ENCODE assay signal across 8 cellular contexts in genomic region chr5:75052461-75053285, GRCh38. TPM values are rescaled to one million over a fixed set of nuclear protein-coding genes. Genes with fewer than 3 reads are reported as not detected.
DNase-seq lines count a peak whose midpoint lies in the region; ATAC-seq, FAIRE-seq and TF ChIP-seq lines count a peak whose summit lies in the region.

Gene GCNT4, minus strand, starts transcription at chr5:75052558. Its CDS starts 22,521 bp downstream, at chr5:75030037.

- H3K4me1 ChIP-seq in small intestine (ENCODE audit: control insufficient read depth in 2 of 2, insufficient read depth in 1 of 2, low read depth in 1 of 2, low read length in 1 of 2): peaks cover 0 to 3% of the 10 kb centered on the region in 2 donors

- ATAC-seq in GM19455 (IDR thresholded peaks at IDR 0.05; ENCODE audit: unreplicated experiment): peak; percentile 29
- peak; percentile 31 to 38 (median 34) for ATAC-seq in T-cell (replicated peaks in 1 of 4)

- CTCF ChIA-PET in T-cell (lab: Charles Lee): interaction anchor here (0.6 to 1.3 kb wide), 6 partner anchors 28 to 1205 kb away, joined by 3 to 7 read pairs (median 3); partner anchors contain the start of gene ANKRD31 (in 2 of the 2)

- WGBS in small intestine, 3 donors: 0 to 1% (median 1%) methylated on average over 79 to 103 of the region's 103 CpGs

- no peaks in the 10 kb centered on the region for H3K36me3 ChIP-seq in brain microvascular endothelial cell (replicated peaks)
- H3K36me3 ChIP-seq in small intestine (ENCODE audit: control insufficient read depth in 2 of 2, insufficient read depth in 2 of 2, low read length in 2 of 2): peaks cover 0 to 3% of the 10 kb centered on the region in 2 donors

- in situ Hi-C loops in brain microvascular endothelial cell (cut with HindIII; ENCODE audit: low pct_ligation_motif_present, low sequenced_read_pairs): no loop called here

- peak within 1 kb of the TSS; percentile 87 to 96 (median 94) for H3K4me3 Mint-ChIP-seq in T-cell

- peak within 1 kb of the TSS; percentile 37; the same call in 1 of the 2 replicates for H3K27ac ChIP-seq in 22Rv1
- peak within 1 kb of the TSS; percentile 32 for H3K27ac ChIP-seq in brain microvascular endothelial cell
- H3K27ac ChIP-seq in small intestine (ENCODE audit: low read depth in 1 of 2, low read length in 1 of 2): peak within 1 kb of the TSS; percentile 78 to 99

- FAIRE-seq in small intestine (lab: Jason Lieb, UNC): no peak

- DNase-seq in T-cell (peak in 31 of 34 experiments; percentile 9 to 58 (median 36)), brain microvascular endothelial cell (no peak), small intestine (peak; percentile 41), MV-4-11 (lab: John Stamatoyannopoulos, UW) (no peak), NCI-H2227 treated with DMSO at 0.1 percent for 48 hours (lab: John Stamatoyannopoulos, UW) (no peak)

- no peak for TF ChIP-seq CTCF in 22Rv1 (IDR thresholded peaks at IDR 0.05)
- no peak for TF ChIP-seq CTCF in brain microvascular endothelial cell (IDR thresholded peaks at IDR 0.05; ENCODE audit: low read depth, low read length, missing control alignments)

- H3K27me3 Mint-ChIP-seq in T-cell: peaks cover 0 to 13% of the 10 kb centered on the region in 2 donors

- no peaks in the 10 kb centered on the region for H3K36me3 Mint-ChIP-seq in T-cell

- no peaks in the 10 kb centered on the region for H3K9me3 ChIP-seq in iPS-18c (ENCODE audit: control insufficient read depth, insufficient read depth, low read length)
- no peaks in the 10 kb centered on the region for H3K9me3 ChIP-seq in small intestine (ENCODE audit: control insufficient read depth, low read depth)

- POLR2A ChIA-PET in T-cell (lab: Charles Lee): interaction anchor here in 1 of 2 donors (0.7 kb wide), 1 partner anchor 284 kb away, joined by 3 read pairs; the partner anchor contains the start of gene HMGCR

- no peaks in the 10 kb centered on the region for H3K9me3 Mint-ChIP-seq in T-cell

- H3K27me3 ChIP-seq in brain microvascular endothelial cell (replicated peaks): no peaks in the 10 kb centered on the region
- no peaks in the 10 kb centered on the region for H3K27me3 ChIP-seq in small intestine (ENCODE audit: control insufficient read depth in 2 of 2, insufficient read depth in 2 of 2, low read length in 2 of 2)

- peak within 1 kb of the TSS; percentile 91 to 98 for H3K27ac Mint-ChIP-seq in T-cell

- H3K4me3 ChIP-seq in brain microvascular endothelial cell (ENCODE audit: low read depth, low read length) (peak within 1 kb of the TSS; percentile 69), iPS-18c (ENCODE audit: insufficient read depth, low read depth, low read length) (peak within 1 kb of the TSS; percentile 69), small intestine (ENCODE audit: low read depth in 1 of 2, low read length in 2 of 2) (peak within 1 kb of the TSS; percentile 74 to 78)

- H3K4me1 Mint-ChIP-seq in T-cell: peaks cover 79 to 85% (median 83%) of the 10 kb centered on the region in 3 donors

RNA-seq across cellular contexts. Expression of gene GCNT4, which starts in this region (rescaled TPM):
- total RNA-seq in T-cell: 10 to 100 TPM in 4 of 5 donors, 1 to 10 TPM in 1; 7.1 to 17.5 (median 11.5) TPM
- 10 to 100 TPM in 1 of 3 donors, 1 to 10 TPM in 2; 4.7 to 17.7 (median 8.9) TPM for polyA plus RNA-seq in small intestine

Comparison
In these comparisons a context has a peak if more than half of its experiments do, and no peak if none do; other contexts are left out.
1. H3K27ac ChIP-seq: peak in every context shown above with its lines; median percentile 88 in small intestine; 37 in 22Rv1; 32 in brain microvascular endothelial cell.
2. DNase-seq: peak in T-cell (31 of 34) and small intestine (single experiment); none in brain microvascular endothelial cell (single experiment), MV-4-11 (single experiment) and NCI-H2227 treated with DMSO at 0.1 percent for 48 hours (single experiment).
3. Peak in every context shown above with its lines, with median percentiles within 50 percentile points of each other: H3K4me3 ChIP-seq.